In the genomic region with DNA sequence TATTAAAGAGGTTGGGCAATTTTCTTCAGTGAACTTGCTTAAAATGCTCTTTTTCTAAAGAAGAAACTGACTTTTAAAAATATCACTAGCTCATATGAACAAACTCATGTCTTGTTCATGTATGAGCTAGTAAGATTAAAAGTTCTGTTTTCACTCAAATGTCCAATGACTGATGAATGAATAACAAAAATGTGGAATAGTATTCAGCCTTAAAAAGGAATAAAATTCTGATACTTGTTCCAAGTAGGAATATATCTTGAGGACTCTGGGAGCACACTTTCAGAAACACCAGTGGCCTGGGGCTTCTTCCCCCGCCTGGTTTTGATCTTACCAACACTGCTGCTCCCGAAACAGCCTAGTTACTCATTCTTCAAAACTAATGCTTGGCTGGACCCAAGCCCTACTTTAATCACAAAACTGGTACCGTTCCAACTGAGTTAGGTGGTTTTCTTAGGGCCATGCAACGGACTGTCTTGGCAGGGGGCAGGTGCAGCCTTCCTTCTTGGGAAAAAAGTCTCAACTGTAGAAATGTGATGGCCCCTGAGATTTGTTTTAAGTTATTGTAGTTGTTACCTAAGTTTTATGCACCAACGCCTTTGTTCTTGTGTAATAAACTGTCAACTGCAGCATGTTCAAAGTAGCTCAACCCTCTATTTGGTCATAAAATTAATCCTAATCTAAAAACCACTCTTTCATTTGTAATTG, we compare ENCODE assay signal across 1 cellular context.
TF ChIP-seq lines count a peak whose summit lies in the region.

No MANE protein-coding gene starts in this region.

TF ChIP-seq in GM23338, 12 proteins besides CTCF, POLR2A, EP300 and RAD21 (continued from another document):
- TF ChIP-seq, protein P1, sequence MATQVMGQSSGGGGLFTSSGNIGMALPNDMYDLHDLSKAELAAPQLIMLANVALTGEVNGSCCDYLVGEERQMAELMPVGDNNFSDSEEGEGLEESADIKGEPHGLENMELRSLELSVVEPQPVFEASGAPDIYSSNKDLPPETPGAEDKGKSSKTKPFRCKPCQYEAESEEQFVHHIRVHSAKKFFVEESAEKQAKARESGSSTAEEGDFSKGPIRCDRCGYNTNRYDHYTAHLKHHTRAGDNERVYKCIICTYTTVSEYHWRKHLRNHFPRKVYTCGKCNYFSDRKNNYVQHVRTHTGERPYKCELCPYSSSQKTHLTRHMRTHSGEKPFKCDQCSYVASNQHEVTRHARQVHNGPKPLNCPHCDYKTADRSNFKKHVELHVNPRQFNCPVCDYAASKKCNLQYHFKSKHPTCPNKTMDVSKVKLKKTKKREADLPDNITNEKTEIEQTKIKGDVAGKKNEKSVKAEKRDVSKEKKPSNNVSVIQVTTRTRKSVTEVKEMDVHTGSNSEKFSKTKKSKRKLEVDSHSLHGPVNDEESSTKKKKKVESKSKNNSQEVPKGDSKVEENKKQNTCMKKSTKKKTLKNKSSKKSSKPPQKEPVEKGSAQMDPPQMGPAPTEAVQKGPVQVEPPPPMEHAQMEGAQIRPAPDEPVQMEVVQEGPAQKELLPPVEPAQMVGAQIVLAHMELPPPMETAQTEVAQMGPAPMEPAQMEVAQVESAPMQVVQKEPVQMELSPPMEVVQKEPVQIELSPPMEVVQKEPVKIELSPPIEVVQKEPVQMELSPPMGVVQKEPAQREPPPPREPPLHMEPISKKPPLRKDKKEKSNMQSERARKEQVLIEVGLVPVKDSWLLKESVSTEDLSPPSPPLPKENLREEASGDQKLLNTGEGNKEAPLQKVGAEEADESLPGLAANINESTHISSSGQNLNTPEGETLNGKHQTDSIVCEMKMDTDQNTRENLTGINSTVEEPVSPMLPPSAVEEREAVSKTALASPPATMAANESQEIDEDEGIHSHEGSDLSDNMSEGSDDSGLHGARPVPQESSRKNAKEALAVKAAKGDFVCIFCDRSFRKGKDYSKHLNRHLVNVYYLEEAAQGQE (IDR thresholded peaks at IDR 0.05; ENCODE audit: unreplicated experiment), result no peak
- TF ChIP-seq, protein P2, sequence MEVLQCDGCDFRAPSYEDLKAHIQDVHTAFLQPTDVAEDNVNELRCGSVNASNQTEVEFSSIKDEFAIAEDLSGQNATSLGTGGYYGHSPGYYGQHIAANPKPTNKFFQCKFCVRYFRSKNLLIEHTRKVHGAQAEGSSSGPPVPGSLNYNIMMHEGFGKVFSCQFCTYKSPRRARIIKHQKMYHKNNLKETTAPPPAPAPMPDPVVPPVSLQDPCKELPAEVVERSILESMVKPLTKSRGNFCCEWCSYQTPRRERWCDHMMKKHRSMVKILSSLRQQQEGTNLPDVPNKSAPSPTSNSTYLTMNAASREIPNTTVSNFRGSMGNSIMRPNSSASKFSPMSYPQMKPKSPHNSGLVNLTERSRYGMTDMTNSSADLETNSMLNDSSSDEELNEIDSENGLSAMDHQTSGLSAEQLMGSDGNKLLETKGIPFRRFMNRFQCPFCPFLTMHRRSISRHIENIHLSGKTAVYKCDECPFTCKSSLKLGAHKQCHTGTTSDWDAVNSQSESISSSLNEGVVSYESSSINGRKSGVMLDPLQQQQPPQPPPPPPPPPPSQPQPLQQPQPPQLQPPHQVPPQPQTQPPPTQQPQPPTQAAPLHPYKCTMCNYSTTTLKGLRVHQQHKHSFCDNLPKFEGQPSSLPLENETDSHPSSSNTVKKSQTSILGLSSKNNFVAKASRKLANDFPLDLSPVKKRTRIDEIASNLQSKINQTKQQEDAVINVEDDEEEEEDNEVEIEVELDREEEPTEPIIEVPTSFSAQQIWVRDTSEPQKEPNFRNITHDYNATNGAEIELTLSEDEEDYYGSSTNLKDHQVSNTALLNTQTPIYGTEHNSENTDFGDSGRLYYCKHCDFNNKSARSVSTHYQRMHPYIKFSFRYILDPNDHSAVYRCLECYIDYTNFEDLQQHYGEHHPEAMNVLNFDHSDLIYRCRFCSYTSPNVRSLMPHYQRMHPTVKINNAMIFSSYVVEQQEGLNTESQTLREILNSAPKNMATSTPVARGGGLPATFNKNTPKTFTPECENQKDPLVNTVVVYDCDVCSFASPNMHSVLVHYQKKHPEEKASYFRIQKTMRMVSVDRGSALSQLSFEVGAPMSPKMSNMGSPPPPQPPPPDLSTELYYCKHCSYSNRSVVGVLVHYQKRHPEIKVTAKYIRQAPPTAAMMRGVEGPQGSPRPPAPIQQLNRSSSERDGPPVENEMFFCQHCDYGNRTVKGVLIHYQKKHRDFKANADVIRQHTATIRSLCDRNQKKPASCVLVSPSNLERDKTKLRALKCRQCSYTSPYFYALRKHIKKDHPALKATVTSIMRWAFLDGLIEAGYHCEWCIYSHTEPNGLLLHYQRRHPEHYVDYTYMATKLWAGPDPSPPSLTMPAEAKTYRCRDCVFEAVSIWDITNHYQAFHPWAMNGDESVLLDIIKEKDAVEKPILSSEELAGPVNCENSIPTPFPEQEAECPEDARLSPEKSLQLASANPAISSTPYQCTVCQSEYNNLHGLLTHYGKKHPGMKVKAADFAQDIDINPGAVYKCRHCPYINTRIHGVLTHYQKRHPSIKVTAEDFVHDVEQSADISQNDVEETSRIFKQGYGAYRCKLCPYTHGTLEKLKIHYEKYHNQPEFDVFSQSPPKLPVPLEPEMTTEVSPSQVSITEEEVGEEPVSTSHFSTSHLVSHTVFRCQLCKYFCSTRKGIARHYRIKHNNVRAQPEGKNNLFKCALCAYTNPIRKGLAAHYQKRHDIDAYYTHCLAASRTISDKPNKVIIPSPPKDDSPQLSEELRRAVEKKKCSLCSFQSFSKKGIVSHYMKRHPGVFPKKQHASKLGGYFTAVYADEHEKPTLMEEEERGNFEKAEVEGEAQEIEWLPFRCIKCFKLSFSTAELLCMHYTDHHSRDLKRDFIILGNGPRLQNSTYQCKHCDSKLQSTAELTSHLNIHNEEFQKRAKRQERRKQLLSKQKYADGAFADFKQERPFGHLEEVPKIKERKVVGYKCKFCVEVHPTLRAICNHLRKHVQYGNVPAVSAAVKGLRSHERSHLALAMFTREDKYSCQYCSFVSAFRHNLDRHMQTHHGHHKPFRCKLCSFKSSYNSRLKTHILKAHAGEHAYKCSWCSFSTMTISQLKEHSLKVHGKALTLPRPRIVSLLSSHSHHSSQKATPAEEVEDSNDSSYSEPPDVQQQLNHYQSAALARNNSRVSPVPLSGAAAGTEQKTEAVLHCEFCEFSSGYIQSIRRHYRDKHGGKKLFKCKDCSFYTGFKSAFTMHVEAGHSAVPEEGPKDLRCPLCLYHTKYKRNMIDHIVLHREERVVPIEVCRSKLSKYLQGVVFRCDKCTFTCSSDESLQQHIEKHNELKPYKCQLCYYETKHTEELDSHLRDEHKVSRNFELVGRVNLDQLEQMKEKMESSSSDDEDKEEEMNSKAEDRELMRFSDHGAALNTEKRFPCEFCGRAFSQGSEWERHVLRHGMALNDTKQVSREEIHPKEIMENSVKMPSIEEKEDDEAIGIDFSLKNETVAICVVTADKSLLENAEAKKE (CRISPR knock-in tag; IDR thresholded peaks at IDR 0.05), result no peak
- TF ChIP-seq STAT1 (IDR thresholded peaks at IDR 0.05; ENCODE audit: unreplicated experiment) (no peak), POLR2AphosphoS5 (IDR thresholded peaks at IDR 0.05; ENCODE audit: low read depth) (no peak), NANOG (IDR thresholded peaks at IDR 0.05; ENCODE audit: borderline replicate concordance) (no peak), ZNF114 (CRISPR knock-in tag; IDR thresholded peaks at IDR 0.05) (no peak), ZNF331 (CRISPR knock-in tag; IDR thresholded peaks at IDR 0.05; ENCODE audit: low read depth) (no peak), EZH2phosphoT487 (IDR thresholded peaks at IDR 0.05; ENCODE audit: unreplicated experiment) (no peak), JUNB (IDR thresholded peaks at IDR 0.05; ENCODE audit: unreplicated experiment) (no peak), CREB1 (CRISPR knock-in tag; IDR thresholded peaks at IDR 0.05; ENCODE audit: low read depth) (no peak)
- TF ChIP-seq, protein P3, sequence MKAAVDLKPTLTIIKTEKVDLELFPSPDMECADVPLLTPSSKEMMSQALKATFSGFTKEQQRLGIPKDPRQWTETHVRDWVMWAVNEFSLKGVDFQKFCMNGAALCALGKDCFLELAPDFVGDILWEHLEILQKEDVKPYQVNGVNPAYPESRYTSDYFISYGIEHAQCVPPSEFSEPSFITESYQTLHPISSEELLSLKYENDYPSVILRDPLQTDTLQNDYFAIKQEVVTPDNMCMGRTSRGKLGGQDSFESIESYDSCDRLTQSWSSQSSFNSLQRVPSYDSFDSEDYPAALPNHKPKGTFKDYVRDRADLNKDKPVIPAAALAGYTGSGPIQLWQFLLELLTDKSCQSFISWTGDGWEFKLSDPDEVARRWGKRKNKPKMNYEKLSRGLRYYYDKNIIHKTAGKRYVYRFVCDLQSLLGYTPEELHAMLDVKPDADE (IDR thresholded peaks at IDR 0.05), result no peak
